In genomic region chr6:158064725-158065251, GRCh38 we compare ENCODE assay signal across 22 cellular contexts.
DNase-seq lines count a peak whose midpoint lies in the region; ATAC-seq and TF ChIP-seq lines count a peak whose summit lies in the region.
"Had no signal": no experiment of that assay in that cellular context is flagged by ENCODE, and none has a peak within 500 bp of the region (broad histone marks: within the 10 kb centered on the region; RNA-seq: fewer than 3 reads in every experiment).

No MANE protein-coding gene starts in this region.

- TF ChIP-seq CTCF in left ventricle myocardium inferior (IDR thresholded peaks at IDR 0.05; ENCODE audit: borderline replicate concordance) (no peak), heart left ventricle (IDR thresholded peaks at IDR 0.05) (no peak)

- H3K4me1 ChIP-seq in left ventricle myocardium inferior (peaks cover 20% of the 10 kb centered on the region), heart left ventricle (peaks cover 11 to 32% (median 20%) of the 10 kb centered on the region in 12 donors)

- peaks cover 2% of the 10 kb centered on the region for H3K36me3 Mint-ChIP-seq in T-helper 17 cell (ENCODE audit: low read depth)

- no peak overlapping the region for H3K4me3 ChIP-seq in left ventricle myocardium inferior
- H3K4me3 ChIP-seq in heart left ventricle = no peak overlapping the region
- H3K4me3 ChIP-seq: GM23248 had no signal

- no peaks in the 10 kb centered on the region for H3K27me3 ChIP-seq in left ventricle myocardium inferior (ENCODE audit: low read depth)
- H3K27me3 ChIP-seq in heart left ventricle = no peaks in the 10 kb centered on the region

- H3K27ac ChIP-seq in left ventricle myocardium inferior (replicated peaks) (no peak overlapping the region), heart left ventricle (no peak overlapping the region)
- H3K27ac ChIP-seq: GM23248 had no signal

- H3K36me3 ChIP-seq in left ventricle myocardium inferior (peaks cover 74% of the 10 kb centered on the region), heart left ventricle (peaks cover 0 to 75% (median 47%) of the 10 kb centered on the region in 9 donors)

- H3K27me3 Mint-ChIP-seq in T-helper 17 cell = no peaks in the 10 kb centered on the region
- H3K27me3 Mint-ChIP-seq: CD4-positive, CD25-positive, alpha-beta regulatory T cell had no signal

- peak overlapping the region; percentile 43 for H3K27ac Mint-ChIP-seq in T-helper 17 cell

- H3K4me1 Mint-ChIP-seq in T-helper 17 cell = peaks cover 18% of the 10 kb centered on the region

- no peak overlapping the region for H3K4me3 Mint-ChIP-seq in T-helper 17 cell
- H3K4me3 Mint-ChIP-seq: CD4-positive, CD25-positive, alpha-beta regulatory T cell had no signal

- WGBS in heart left ventricle, 4 donors = 88 to 96% (median 92%) methylated on average over 22 to 24 of the region's 24 CpGs

- ATAC-seq in heart left ventricle (no peak), T-helper 17 cell (no peak), HG03135 (IDR thresholded peaks at IDR 0.05; ENCODE audit: unreplicated experiment) (no peak)

- intact Hi-C loops in left ventricle myocardium inferior (cut with micrococcal nuclease) (no loop called here), heart left ventricle (cut with DNase I) (loop anchor here in 4 of 10 donors (5.0 to 10.0 kb wide), 5 partner anchors 37 to 750 kb away; partner anchors contain the start of gene SYNJ2 (in 1 of the 4)), posterior vena cava (cut with DNase I) (no loop called here)

- DNase-seq in left ventricle myocardium inferior (peak; percentile 7), heart left ventricle (no peak), NCI-H1694 treated with DMSO at 0.1 percent for 48 hours (lab: John Stamatoyannopoulos, UW) (peak; percentile 77), T-helper 17 cell (no peak), posterior vena cava (ENCODE audit: low spot score) (peak; percentile 60), 8988T (no peak), glomerular visceral epithelial cell (ENCODE audit: extremely low spot score) (no peak)
- DNase-seq: ACHN; AML-193; Caco-2; CD4-positive, CD25-positive, alpha-beta regulatory T cell; DMS53; GM23248; HCEC 1CT; NCI-H1105 treated with DMSO at 0.1 percent for 48 hours; NCI-H2029 treated with DMSO at 0.1 percent for 48 hours; NCI-H2227 treated with DMSO at 0.1 percent for 48 hours; NCI-H69; OCI-M1; RPMI8226; SIG-M5 had no signal

- no peak for TF ChIP-seq POLR2A in heart left ventricle (IDR thresholded peaks at IDR 0.05)

- H3K9me3 ChIP-seq in left ventricle myocardium inferior (replicated peaks) (peaks cover 6% of the 10 kb centered on the region), heart left ventricle (peaks cover 0 to 11% (median 0%) of the 10 kb centered on the region in 12 donors), T-helper 17 cell (ENCODE audit: control insufficient read depth, low read length, poor library complexity, severe bottlenecking) (no peaks in the 10 kb centered on the region)
- H3K9me3 ChIP-seq: Caco-2 had no signal

Comparison
In these comparisons a context has a peak if more than half of its experiments do, and no peak if none do; other contexts are left out.
1. DNase-seq: peak in left ventricle myocardium inferior (single experiment), NCI-H1694 treated with DMSO at 0.1 percent for 48 hours (single experiment) and posterior vena cava (single experiment); none in heart left ventricle (0 of 5), T-helper 17 cell (0 of 3), 8988T (single experiment) and glomerular visceral epithelial cell (single experiment).